In genomic region chr5:101091902-101092301, GRCh38 we compare ENCODE assay signal across 21 cellular contexts.
"Had no signal": no experiment of that assay in that cellular context is flagged by ENCODE, and none has a peak within 500 bp of the region (broad histone marks: within the 10 kb centered on the region; RNA-seq: fewer than 3 reads in every experiment).

No MANE protein-coding gene starts in this region.

- H3K36me3 Mint-ChIP-seq: naive thymus-derived CD8-positive, alpha-beta T cell; neural progenitor cell; stimulated activated memory B cell treated with anti-CD40 and anti-IgM and Interleukin-4, amounts not matched to agents 10 μg/mL and 1 μg/mL and 100 μg/mL, for 72 hours; type B pancreatic cell had no signal

- H3K4me1 Mint-ChIP-seq: naive thymus-derived CD8-positive, alpha-beta T cell; neural progenitor cell; stimulated activated memory B cell treated with anti-CD40 and anti-IgM and Interleukin-4, amounts not matched to agents 10 μg/mL and 1 μg/mL and 100 μg/mL, for 72 hours; stimulated activated naive CD8-positive, alpha-beta T cell treated with anti-CD3 and anti-CD28 coated beads, Interleukin-15, amount 100 ng/mL, for 72 hours had no signal

- H3K4me1 ChIP-seq: lower lobe of right lung, neural progenitor cell, right atrium auricular region, right lobe of liver, tibial nerve, uterus had no signal

- H3K9me3 Mint-ChIP-seq: naive thymus-derived CD8-positive, alpha-beta T cell; nephron progenitor cell; neural progenitor cell; stimulated activated memory B cell treated with anti-CD40 and anti-IgM and Interleukin-4, amounts not matched to agents 10 μg/mL and 1 μg/mL and 100 μg/mL, for 72 hours; stimulated activated naive CD8-positive, alpha-beta T cell treated with anti-CD3 and anti-CD28 coated beads, Interleukin-15, amount 100 ng/mL, for 72 hours; type B pancreatic cell had no signal

- H3K4me3 ChIP-seq: lower lobe of right lung, neural progenitor cell, ovary, right atrium auricular region, right lobe of liver, smooth muscle cell, tibial nerve, uterus had no signal

- H3K27me3 Mint-ChIP-seq: progenitor cell of endocrine pancreas; stimulated activated memory B cell treated with anti-CD40 and anti-IgM and Interleukin-4, amounts not matched to agents 10 μg/mL and 1 μg/mL and 100 μg/mL, for 72 hours; stimulated activated naive CD8-positive, alpha-beta T cell treated with anti-CD3 and anti-CD28 coated beads, Interleukin-15, amount 100 ng/mL, for 72 hours; type B pancreatic cell had no signal

- H3K4me2 ChIP-seq: neural progenitor cell had no signal

- DNase-seq: islet precursor cell; lower lobe of right lung; naive thymus-derived CD8-positive, alpha-beta T cell; nephron progenitor cell; ovary; right lobe of liver; stimulated activated CD4-positive, alpha-beta T cell treated with anti-CD3 and anti-CD28 coated beads, Interleukin-1b, Interleukin-23, amount 100 ng/mL, for 48 hours; stimulated activated CD4-positive, alpha-beta T cell treated with anti-CD3 and anti-CD28 coated beads, Interleukin-2, amount 100 ng/mL, for 48 hours; stimulated activated CD4-positive, alpha-beta T cell treated with anti-CD3 and anti-CD28 coated beads, Interleukin-4, amount 100 ng/mL, for 4 hours; stimulated activated CD8-positive, alpha-beta memory T cell treated with anti-CD3 and anti-CD28 coated beads, Interleukin-4, amount 100 ng/mL, for 48 hours; stimulated activated naive CD4-positive, alpha-beta T cell treated with Interleukin-2 at 50 U/mL for 16 hours; stimulated activated naive CD8-positive, alpha-beta T cell treated with anti-CD3 and anti-CD28 coated beads, Interleukin-15, amount 100 ng/mL, for 72 hours; substantia nigra; uterus had no signal

- H3K27ac ChIP-seq: lower lobe of right lung, neural progenitor cell, ovary, right atrium auricular region, right lobe of liver, tibial nerve, uterus had no signal

- ATAC-seq: naive thymus-derived CD8-positive, alpha-beta T cell; right lobe of liver; stimulated activated memory B cell treated with anti-CD40 and anti-IgM and Interleukin-4, amounts not matched to agents 10 μg/mL and 1 μg/mL and 100 μg/mL, for 72 hours; stimulated activated naive CD8-positive, alpha-beta T cell treated with anti-CD3 and anti-CD28 coated beads, Interleukin-15, amount 100 ng/mL, for 72 hours had no signal

- H3K9ac ChIP-seq: neural progenitor cell had no signal

- H2AFZ ChIP-seq: neural progenitor cell had no signal

- H3K27ac Mint-ChIP-seq: naive thymus-derived CD8-positive, alpha-beta T cell; nephron progenitor cell; neural progenitor cell; progenitor cell of endocrine pancreas; stimulated activated memory B cell treated with anti-CD40 and anti-IgM and Interleukin-4, amounts not matched to agents 10 μg/mL and 1 μg/mL and 100 μg/mL, for 72 hours; stimulated activated naive CD8-positive, alpha-beta T cell treated with anti-CD3 and anti-CD28 coated beads, Interleukin-15, amount 100 ng/mL, for 72 hours; type B pancreatic cell had no signal

- H3K9me3 ChIP-seq: lower lobe of right lung, ovary, right atrium auricular region, right lobe of liver, tibial nerve, uterus had no signal

- H3K27me3 ChIP-seq: neural progenitor cell, ovary, right atrium auricular region, right lobe of liver, tibial nerve, uterus had no signal

- H3K36me3 ChIP-seq: lower lobe of right lung, neural progenitor cell, ovary, right atrium auricular region, right lobe of liver, tibial nerve, uterus had no signal

- H3K4me3 Mint-ChIP-seq: naive thymus-derived CD8-positive, alpha-beta T cell; nephron progenitor cell; neural progenitor cell; stimulated activated memory B cell treated with anti-CD40 and anti-IgM and Interleukin-4, amounts not matched to agents 10 μg/mL and 1 μg/mL and 100 μg/mL, for 72 hours; stimulated activated naive CD8-positive, alpha-beta T cell treated with anti-CD3 and anti-CD28 coated beads, Interleukin-15, amount 100 ng/mL, for 72 hours; type B pancreatic cell had no signal
